In genomic region chr14:35292051-35292769, GRCh38 we compare ENCODE assay signal across 8 cellular contexts. TPM values are rescaled to one million over a fixed set of nuclear protein-coding genes. Genes with fewer than 3 reads are reported as not detected.
DNase-seq lines count a peak whose midpoint lies in the region; ATAC-seq and FAIRE-seq lines count a peak whose summit lies in the region.

Gene PSMA6 (plus strand): TSS chr14:35292382. CDS start chr14:35292477, 95 bp downstream.

- FAIRE-seq in RCC 7860 (lab: Jason Lieb, UNC): peak; percentile 73

- H3K36me3 ChIP-seq in KOPT-K1 (ENCODE audit: insufficient read depth, low read length) (peaks cover 26% of the 10 kb centered on the region), muscle layer of duodenum (ENCODE audit: control insufficient read depth in 1 of 2, insufficient read depth in 2 of 2, low read length in 2 of 2) (peaks cover 0 to 4% of the 10 kb centered on the region in 2 donors)

- H3K9me3 Mint-ChIP-seq in activated T-cell treated with anti-CD3 and anti-CD28 coated beads, Interleukin-2, amount 50 U/mL, for 72 hours: no peaks in the 10 kb centered on the region

- H3K4me1 Mint-ChIP-seq in activated T-cell treated with anti-CD3 and anti-CD28 coated beads, Interleukin-2, amount 50 U/mL, for 72 hours (ENCODE audit: low read depth): peaks cover 72% of the 10 kb centered on the region

- peaks cover 19 to 33% of the 10 kb centered on the region in 2 donors for H3K4me1 ChIP-seq in muscle layer of duodenum (ENCODE audit: control insufficient read depth in 1 of 2, insufficient read depth in 2 of 2, low read length in 2 of 2)

- H3K27ac ChIP-seq in KOPT-K1 (ENCODE audit: low read depth, low read length, poor library complexity, severe bottlenecking) (peak within 1 kb of the TSS; percentile 99), muscle layer of duodenum (ENCODE audit: low read length) (peak within 1 kb of the TSS; percentile 95)

- DNase-seq in DMS79 (lab: John Stamatoyannopoulos, UW) (peak; percentile 100), RCC 7860 (ENCODE audit: low spot score) (peak; percentile 88)
- DNase-seq in activated T-cell treated with anti-CD3 and anti-CD28 coated beads, Interleukin-2, amount 50 U/mL, for 72 hours: peak; percentile 99
- DNase-seq in stimulated activated CD8-positive, alpha-beta memory T cell treated with anti-CD3 and anti-CD28 coated beads, Interleukin-7, amount 100 ng/mL, for 4 hours (ENCODE audit: low read depth in 2 of 2): peak; percentile 98 to 99

- peak within 1 kb of the TSS; percentile 100 for H3K27ac Mint-ChIP-seq in activated T-cell treated with anti-CD3 and anti-CD28 coated beads, Interleukin-2, amount 50 U/mL, for 72 hours

- H3K27me3 Mint-ChIP-seq in activated T-cell treated with anti-CD3 and anti-CD28 coated beads, Interleukin-2, amount 50 U/mL, for 72 hours (ENCODE audit: low read depth): no peaks in the 10 kb centered on the region

- H3K27me3 ChIP-seq in muscle layer of duodenum (ENCODE audit: low read depth, low read length): no peaks in the 10 kb centered on the region

- peak within 1 kb of the TSS; percentile 93 to 95 for H3K4me3 ChIP-seq in muscle layer of duodenum (ENCODE audit: low read depth in 1 of 2, low read length in 2 of 2)

- H3K9me3 ChIP-seq in KOPT-K1 (ENCODE audit: insufficient read depth, low read length, poor library complexity, severe bottlenecking): no peaks in the 10 kb centered on the region
- no peaks in the 10 kb centered on the region for H3K9me3 ChIP-seq in muscle layer of duodenum (ENCODE audit: control insufficient read depth in 1 of 2, low read length in 2 of 2)

- peak; percentile 79 for ATAC-seq in GM21786 (IDR thresholded peaks at IDR 0.05; ENCODE audit: unreplicated experiment)
- peak; percentile 85 to 87 for ATAC-seq in activated T-cell treated with anti-CD3 and anti-CD28 coated beads, Interleukin-2, amount 50 U/mL, for 72 hours (replicated peaks in 1 of 2)
- peak; percentile 99 for ATAC-seq in esophagus mucosa

- peaks cover 11 to 14% of the 10 kb centered on the region in 2 donors for H3K36me3 Mint-ChIP-seq in activated T-cell treated with anti-CD3 and anti-CD28 coated beads, Interleukin-2, amount 50 U/mL, for 72 hours (ENCODE audit: insufficient read depth in 2 of 2)

- H3K4me3 Mint-ChIP-seq in activated T-cell treated with anti-CD3 and anti-CD28 coated beads, Interleukin-2, amount 50 U/mL, for 72 hours: peak within 1 kb of the TSS; percentile 96 to 98

RNA-seq across cellular contexts. Expression of gene PSMA6, which starts in this region (rescaled TPM):
- total RNA-seq in activated T-cell treated with anti-CD3 and anti-CD28 coated beads, Interleukin-2, amount 50 U/mL, for 72 hours: 100 to 1,000 TPM; 325 to 349 TPM
- 188 TPM for total RNA-seq in esophagus mucosa

Comparison
In these comparisons a context has a peak if more than half of its experiments do, and no peak if none do; other contexts are left out.
1. Peak in every context shown above with its lines: DNase-seq, ATAC-seq, H3K4me3 ChIP-seq and H3K27ac ChIP-seq.